8 cellular contexts compared by ENCODE assay signal in the genomic region with DNA sequence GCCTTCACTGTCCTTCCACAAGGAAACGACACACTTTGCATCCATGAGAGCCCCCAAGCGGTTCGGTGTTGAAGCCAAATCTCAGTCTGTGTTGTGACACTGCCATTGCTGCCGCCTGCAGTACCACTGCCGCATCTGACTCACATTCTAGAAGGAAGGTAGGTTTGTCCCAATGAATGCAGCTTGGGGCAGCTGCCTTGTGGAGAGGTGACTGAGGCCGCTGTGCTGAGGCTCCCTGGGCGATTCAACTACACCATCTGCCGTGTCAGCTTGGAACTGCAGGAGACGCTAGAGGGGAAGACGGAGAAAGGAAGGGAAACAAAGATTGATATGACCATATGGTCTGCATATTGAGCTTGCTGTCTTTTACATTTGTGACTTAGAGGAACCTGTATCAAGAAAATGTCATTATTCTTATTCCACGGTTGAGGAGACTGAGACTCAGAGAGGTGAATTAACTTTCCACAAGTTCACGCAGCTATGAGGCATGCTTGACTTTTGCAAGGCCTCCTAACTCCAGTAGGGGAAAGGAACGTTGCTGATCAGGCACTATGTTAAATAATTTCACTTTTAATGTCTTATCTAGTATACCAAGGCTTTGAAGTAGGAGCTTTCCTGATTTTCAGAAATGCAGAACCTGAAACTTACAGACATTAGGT. TPM values are rescaled to one million over a fixed set of nuclear protein-coding genes. Genes with fewer than 3 reads are reported as not detected.
DNase-seq lines count a peak whose midpoint lies in the region; ATAC-seq and TF ChIP-seq lines count a peak whose summit lies in the region.

No MANE protein-coding gene starts in this region.

- intact Hi-C loops in adrenal gland (cut with DNase I): loop anchor here (5.0 kb wide), 3 partner anchors 95 to 155 kb away; no protein-coding TSS in a partner anchor
- intact Hi-C loops in left ventricle myocardium superior (cut with micrococcal nuclease): loop anchor here (5.0 kb wide), 2 partner anchors 95 to 155 kb away; no protein-coding TSS in a partner anchor
- intact Hi-C loops in gastrocnemius medialis (cut with DNase I; ENCODE audit: low total_unique reads): loop anchor here (2.0 kb wide), 3 partner anchors 44 to 154 kb away; partner anchors contain the start of gene LMAN1

- H3K27ac ChIP-seq in adrenal gland: no peak overlapping the region
- no peak overlapping the region for H3K27ac ChIP-seq in gastrocnemius medialis

- no peaks in the 10 kb centered on the region for H3K27me3 ChIP-seq in adrenal gland
- H3K27me3 ChIP-seq in gastrocnemius medialis: no peaks in the 10 kb centered on the region

- peak; percentile 54 for DNase-seq in activated gamma-delta T cell treated with Interleukin-2 at 50 U/mL for 16 hours
- DNase-seq in activated gamma-delta T cell (lab: John Stamatoyannopoulos, UW): no peak
- DNase-seq in NCI-H146 (lab: John Stamatoyannopoulos, UW): peak; percentile 98
- peak; percentile 87 for DNase-seq in SW480 (ENCODE audit: low spot score)
- peak; percentile 76 to 90 (median 85) for DNase-seq in adrenal gland
- DNase-seq in left ventricle myocardium superior: peak; percentile 70
- peak; percentile 53 to 67 for DNase-seq in gastrocnemius medialis

- H3K36me3 ChIP-seq in adrenal gland (replicated peaks in 1 of 2) (no peaks in the 10 kb centered on the region), gastrocnemius medialis (no peaks in the 10 kb centered on the region)

- 15 to 16% (median 16%) methylated on average over 13 of the region's 13 CpGs for WGBS in adrenal gland, 4 donors

- TF ChIP-seq POLR2A in adrenal gland (IDR thresholded peaks at IDR 0.05) (no peak), gastrocnemius medialis (IDR thresholded peaks at IDR 0.05) (no peak)

- in situ Hi-C loops in gastrocnemius medialis (cut with MboI; ENCODE audit: low sequenced_read_pairs in 4 of 4): loop anchor here in 3 of 4 donors (5.0 to 25.0 kb wide), 3 partner anchors 90 to 95 kb away; partner anchors contain the start of gene CPLX4 (in 1 of the 3)

- H3K9me3 ChIP-seq in adrenal gland (replicated peaks in 1 of 3) (no peaks in the 10 kb centered on the region), gastrocnemius medialis (no peaks in the 10 kb centered on the region)

- TF ChIP-seq CTCF in adrenal gland (IDR thresholded peaks at IDR 0.05): peak; percentile 87 to 98 (median 94)
- peak; percentile 79 to 96 (median 89) for TF ChIP-seq CTCF in gastrocnemius medialis (IDR thresholded peaks at IDR 0.05 in 4 of 5, conservative IDR thresholded peaks at IDR 0.05 in 1 of 5)

- H3K4me3 ChIP-seq in adrenal gland: no peak overlapping the region
- no peak overlapping the region for H3K4me3 ChIP-seq in gastrocnemius medialis

- H3K4me1 ChIP-seq in adrenal gland (replicated peaks in 1 of 2): no peaks in the 10 kb centered on the region
- no peaks in the 10 kb centered on the region for H3K4me1 ChIP-seq in gastrocnemius medialis

- ATAC-seq in HG02884 (IDR thresholded peaks at IDR 0.05; ENCODE audit: unreplicated experiment): peak; percentile 97
- peak; percentile 92 for ATAC-seq in left ventricle myocardium superior
- ATAC-seq in gastrocnemius medialis: peak; percentile 86 to 99

RNA-seq across cellular contexts. Expression of gene LMAN1, which starts 43.5 kb away (rescaled TPM):
- total RNA-seq in adrenal gland (100 to 1,000 TPM in 3 of 8 donors, 10 to 100 TPM in 5; 75.9 to 116 (median 89.3) TPM), left ventricle myocardium superior (53.6 TPM), gastrocnemius medialis (10 to 100 TPM; 48.6 to 74.8 (median 59.2) TPM)
- polyA plus RNA-seq in adrenal gland: 100 to 1,000 TPM in 1 of 3 donors, 10 to 100 TPM in 2; 14.3 to 102 (median 20.2) TPM
